In genomic region chr14:104968541-104969401, GRCh38 we compare ENCODE assay signal across 1 cellular context.
A peak's percentile ranks its signal among the peaks of the same experiment; 100 is the strongest.
TF ChIP-seq lines count a peak whose summit lies in the region.

No MANE protein-coding gene starts in this region.

TF ChIP-seq in GM12878, 131 proteins besides CTCF, POLR2A, EP300 and RAD21:
- TF ChIP-seq NR2C1 (IDR thresholded peaks at IDR 0.05) = no peak
- peak; percentile 56; the same call in 1 of the 2 replicates for TF ChIP-seq PAX5 (IDR thresholded peaks at IDR 0.05; ENCODE audit: borderline replicate concordance, low read depth, low read length)
